In the genomic region with DNA sequence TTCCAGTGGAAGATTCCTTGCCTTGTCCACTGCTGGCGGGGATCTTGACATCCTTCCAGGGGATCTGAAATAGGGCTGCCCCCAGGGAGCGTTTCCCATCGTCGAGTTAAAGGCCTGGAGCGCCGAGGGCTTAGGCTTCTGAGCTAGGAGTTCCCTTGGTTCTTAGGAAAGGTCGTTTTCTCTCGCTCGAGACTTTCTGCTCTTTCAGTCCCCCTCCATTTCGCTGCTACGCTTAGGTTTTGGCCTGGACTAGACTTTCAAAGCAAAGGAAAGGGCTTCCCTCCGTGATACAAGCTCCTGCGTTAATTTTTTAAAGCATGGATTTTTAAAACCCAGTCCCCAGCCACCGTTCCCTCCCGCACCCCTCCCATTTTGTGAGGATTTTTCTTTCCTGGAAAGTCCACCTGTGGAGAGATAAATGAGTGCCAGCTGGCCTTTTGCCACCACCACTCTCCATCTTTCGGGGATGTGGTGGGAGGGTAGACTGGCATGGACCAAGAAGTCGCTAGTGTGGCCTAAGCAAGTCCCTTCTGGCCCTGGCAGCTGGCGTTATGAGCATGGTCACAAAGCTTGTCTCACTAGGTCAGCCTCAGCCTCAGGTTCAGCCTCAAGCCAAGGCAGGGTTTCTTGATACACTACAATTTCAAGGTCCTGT, we compare ENCODE assay signal across 24 cellular contexts. TPM values are rescaled to one million over a fixed set of nuclear protein-coding genes. Genes with fewer than 3 reads are reported as not detected.
DNase-seq lines count a peak whose midpoint lies in the region; ATAC-seq and TF ChIP-seq lines count a peak whose summit lies in the region.
"Had no signal": no experiment of that assay in that cellular context is flagged by ENCODE, and none has a peak within 500 bp of the region (broad histone marks: within the 10 kb centered on the region; RNA-seq: fewer than 3 reads in every experiment).

No MANE protein-coding gene starts in this region.

- peak; percentile 45 for DNase-seq in coronary artery (ENCODE audit: low spot score)
- peak; percentile 31 for DNase-seq in retina
- DNase-seq in putamen (ENCODE audit: low spot score) = no peak
- DNase-seq in DMS79 (lab: John Stamatoyannopoulos, UW) = no peak
- DNase-seq in activated CD4-positive, alpha-beta memory T cell treated with anti-CD3 and anti-CD28 coated beads, Interleukin-2, amount 10 ng/mL, durations not matched to agents 7 days and 5 days = no peak
- DNase-seq: activated CD4-positive, alpha-beta T cell treated with anti-CD3 and anti-CD28 coated beads for 36 hours; activated T-cell treated with anti-CD3 and anti-CD28 coated beads, Interleukin-2, amount 50 U/mL, for 4 hours; DMS79 treated with DMSO at 0.1 percent for 48 hours; dorsolateral prefrontal cortex; KG1; MM.1S; NCI-H1417; NCI-H2029 treated with DMSO at 0.1 percent for 48 hours; NCI-H226; NCI-H774; stimulated activated naive CD8-positive, alpha-beta T cell treated with anti-CD3 and anti-CD28 coated beads, Interleukin-15, Interleukin-2, amounts not matched to agents 100 U/mL and 50 U/mL, for 24 hours; uterus had no signal

- H3K36me3 ChIP-seq in HUES48 (ENCODE audit: control insufficient read depth, insufficient read depth, low read length) (no peaks in the 10 kb centered on the region), iPS-20b (ENCODE audit: insufficient read depth, low read depth, low read length) (no peaks in the 10 kb centered on the region)
- H3K36me3 ChIP-seq: BLaER1 treated with 17β-estradiol and CSF1 and Interleukin-3, amounts not matched to agents 10 nM and 100 nM; thoracic aorta; uterus had no signal

- H3K4me1 ChIP-seq in HUES48 (ENCODE audit: control insufficient read depth, insufficient read depth, low read length) (peaks cover 58% of the 10 kb centered on the region), iPS-20b (ENCODE audit: insufficient read depth, low read length) (peaks cover 18% of the 10 kb centered on the region; the same call in 1 of the 2 replicates)

- H3K9me3 ChIP-seq in HUES48 (ENCODE audit: control insufficient read depth, insufficient read depth, low read length) = no peaks in the 10 kb centered on the region
- H3K9me3 ChIP-seq in iPS-20b (ENCODE audit: insufficient read depth, low read depth, low read length) = no peaks in the 10 kb centered on the region
- H3K9me3 ChIP-seq: thoracic aorta, uterus had no signal

- H3K27ac ChIP-seq in HUES48 (ENCODE audit: low read depth, low read length) = no peak overlapping the region
- H3K27ac ChIP-seq in coronary artery = no peak overlapping the region
- no peak overlapping the region for H3K27ac ChIP-seq in iPS-20b (ENCODE audit: low read length)
- H3K27ac ChIP-seq: BLaER1 treated with 17β-estradiol and CSF1 and Interleukin-3, amounts not matched to agents 10 nM and 100 nM; dorsolateral prefrontal cortex; thoracic aorta; uterus had no signal

- H3K27me3 Mint-ChIP-seq in activated CD4-positive, alpha-beta memory T cell treated with anti-CD3 and anti-CD28 coated beads, Interleukin-2, amount 10 ng/mL, durations not matched to agents 7 days and 5 days = peaks cover 31% of the 10 kb centered on the region

- H3K9me3 Mint-ChIP-seq in activated CD4-positive, alpha-beta memory T cell treated with anti-CD3 and anti-CD28 coated beads, Interleukin-2, amount 10 ng/mL, durations not matched to agents 7 days and 5 days = no peaks in the 10 kb centered on the region
- H3K9me3 Mint-ChIP-seq: activated T-cell treated with anti-CD3 and anti-CD28 coated beads, Interleukin-2, amount 50 U/mL, for 4 hours; T-helper 2 cell treated with Interferon-gamma antibody and Interleukin-4, amounts not matched to agents 5 μg/mL and 100 μg/mL, for 36 hours had no signal

- no peak for TF ChIP-seq CTCF in coronary artery (IDR thresholded peaks at IDR 0.05)

- no peak overlapping the region for H3K9ac ChIP-seq in HUES48 (ENCODE audit: low read depth, low read length)
- H3K9ac ChIP-seq in iPS-20b (ENCODE audit: low read depth, low read length) = 0 out of 2 replicates have a peak overlapping the region, but pooled peaks have one; percentile 5
- H3K9ac ChIP-seq: BLaER1 treated with 17β-estradiol and CSF1 and Interleukin-3, amounts not matched to agents 10 nM and 100 nM had no signal

- no peak for ATAC-seq in HG03439 (IDR thresholded peaks at IDR 0.05; ENCODE audit: unreplicated experiment)
- ATAC-seq: activated CD4-positive, alpha-beta T cell treated with anti-CD3 and anti-CD28 coated beads for 36 hours; activated T-cell treated with anti-CD3 and anti-CD28 coated beads, Interleukin-2, amount 50 U/mL, for 4 hours; Right ventricle myocardium inferior; stimulated activated naive CD8-positive, alpha-beta T cell treated with anti-CD3 and anti-CD28 coated beads, Interleukin-15, Interleukin-2, amounts not matched to agents 100 U/mL and 50 U/mL, for 24 hours had no signal

- no peaks in the 10 kb centered on the region for H3K36me3 Mint-ChIP-seq in activated CD4-positive, alpha-beta memory T cell treated with anti-CD3 and anti-CD28 coated beads, Interleukin-2, amount 10 ng/mL, durations not matched to agents 7 days and 5 days (ENCODE audit: low read depth)

- H3K27me3 ChIP-seq in HUES48 (ENCODE audit: control insufficient read depth, insufficient read depth, low read length) (peaks cover 93% of the 10 kb centered on the region), iPS-20b (ENCODE audit: insufficient read depth, low read length) (peaks cover 100% of the 10 kb centered on the region)

- no peak overlapping the region for H3K4me3 Mint-ChIP-seq in activated CD4-positive, alpha-beta memory T cell treated with anti-CD3 and anti-CD28 coated beads, Interleukin-2, amount 10 ng/mL, durations not matched to agents 7 days and 5 days
- H3K4me3 Mint-ChIP-seq: activated CD4-positive, alpha-beta T cell treated with anti-CD3 and anti-CD28 coated beads for 36 hours; activated T-cell treated with anti-CD3 and anti-CD28 coated beads, Interleukin-2, amount 50 U/mL, for 4 hours; T-helper 2 cell treated with Interferon-gamma antibody and Interleukin-4, amounts not matched to agents 5 μg/mL and 100 μg/mL, for 36 hours had no signal

- CTCF ChIA-PET in activated CD4-positive, alpha-beta memory T cell treated with anti-CD3 and anti-CD28 coated beads, Interleukin-2, amount 10 ng/mL, durations not matched to agents 7 days and 5 days (lab: Charles Lee) = no interaction called here

- POLR2A ChIA-PET in activated CD4-positive, alpha-beta memory T cell treated with anti-CD3 and anti-CD28 coated beads, Interleukin-2, amount 10 ng/mL, durations not matched to agents 7 days and 5 days (lab: Charles Lee) = no interaction called here

- no peak overlapping the region for H3K27ac Mint-ChIP-seq in activated CD4-positive, alpha-beta memory T cell treated with anti-CD3 and anti-CD28 coated beads, Interleukin-2, amount 10 ng/mL, durations not matched to agents 7 days and 5 days
- H3K27ac Mint-ChIP-seq: activated CD4-positive, alpha-beta T cell treated with anti-CD3 and anti-CD28 coated beads for 36 hours; T-helper 2 cell treated with Interferon-gamma antibody and Interleukin-4, amounts not matched to agents 5 μg/mL and 100 μg/mL, for 36 hours had no signal

- peaks cover 13% of the 10 kb centered on the region for H3K4me1 Mint-ChIP-seq in activated CD4-positive, alpha-beta memory T cell treated with anti-CD3 and anti-CD28 coated beads, Interleukin-2, amount 10 ng/mL, durations not matched to agents 7 days and 5 days

- peak overlapping the region; percentile 75 for H3K4me3 ChIP-seq in HUES48 (ENCODE audit: low read depth, low read length)
- H3K4me3 ChIP-seq in coronary artery = no peak overlapping the region
- H3K4me3 ChIP-seq in iPS-20b (ENCODE audit: low read length) = peak overlapping the region; percentile 68
- H3K4me3 ChIP-seq: dorsolateral prefrontal cortex, thoracic aorta, uterus had no signal

RNA-seq across cellular contexts. Expression of gene NR5A2, which starts 9.2 kb away (rescaled TPM):
- under 1 TPM; 0.13 to 0.15 TPM for total RNA-seq in activated CD4-positive, alpha-beta memory T cell treated with anti-CD3 and anti-CD28 coated beads, Interleukin-2, amount 10 ng/mL, durations not matched to agents 7 days and 5 days
- total RNA-seq: activated CD4-positive, alpha-beta T cell treated with anti-CD3 and anti-CD28 coated beads for 36 hours had no signal

Comparison
In these comparisons a context has a peak if more than half of its experiments do, and no peak if none do; other contexts are left out.
1. DNase-seq: peak in coronary artery (single experiment) and retina (single experiment); none in putamen (single experiment), DMS79 (single experiment) and activated CD4-positive, alpha-beta memory T cell treated with anti-CD3 and anti-CD28 coated beads, Interleukin-2, amount 10 ng/mL, durations not matched to agents 7 days and 5 days (single experiment).